ENCODE assay signal across 10 cellular contexts in the genomic region with DNA sequence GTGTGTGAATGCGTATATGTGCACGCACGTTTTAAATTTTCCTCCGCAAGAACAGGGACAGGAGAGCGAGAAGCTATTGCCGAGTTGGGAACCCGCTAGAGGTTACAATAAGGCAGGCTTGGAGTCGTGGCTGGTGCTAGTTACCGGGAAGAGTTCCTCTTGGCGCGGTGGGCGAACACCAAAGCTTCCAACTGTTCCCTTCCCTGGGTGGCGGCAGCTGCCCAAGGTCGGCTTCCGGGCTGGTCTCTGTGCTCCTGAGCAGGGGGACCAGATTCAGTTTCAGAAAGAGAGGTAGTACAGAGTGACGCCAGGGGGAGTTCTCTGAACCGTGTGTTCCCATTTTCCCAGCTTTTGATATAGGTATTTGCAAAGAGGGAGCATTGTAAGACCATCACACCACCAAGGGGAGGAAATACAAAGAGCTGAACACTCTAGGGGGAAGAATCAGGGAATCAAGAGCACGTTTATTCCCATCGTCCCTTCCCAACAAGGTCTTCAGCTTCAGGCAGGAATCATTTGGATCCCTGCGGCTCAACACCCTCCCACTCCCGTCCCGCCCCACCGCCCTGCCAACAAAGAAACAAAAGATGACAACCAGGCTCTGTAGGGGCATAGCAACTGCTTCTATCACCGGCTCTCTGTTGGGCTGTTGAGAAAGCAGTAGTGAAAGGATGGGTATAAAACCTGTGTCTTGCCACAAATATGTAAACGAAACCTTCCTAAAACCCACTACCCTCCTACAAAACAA.
DNase-seq lines count a peak whose midpoint lies in the region; ATAC-seq and TF ChIP-seq lines count a peak whose summit lies in the region.
"Had no signal": no experiment of that assay in that cellular context is flagged by ENCODE, and none has a peak within 500 bp of the region (broad histone marks: within the 10 kb centered on the region; RNA-seq: fewer than 3 reads in every experiment).

No MANE protein-coding gene starts in this region.

- no peaks in the 10 kb centered on the region for H3K9me3 Mint-ChIP-seq in effector memory CD8-positive, alpha-beta T cell
- H3K9me3 Mint-ChIP-seq: activated B cell treated with CpG ODN at 0.5 μM for 24 hours had no signal

- H3K36me3 ChIP-seq in ovary (no peaks in the 10 kb centered on the region), MM.1S (replicated peaks; ENCODE audit: insufficient read depth, low read length) (no peaks in the 10 kb centered on the region)

- TF ChIP-seq CTCF in ovary (IDR thresholded peaks at IDR 0.05), result no peak
- no peak for TF ChIP-seq CTCF in MM.1S (IDR thresholded peaks at IDR 0.05; ENCODE audit: low read length)
- TF ChIP-seq CTCF in GM10248 (IDR thresholded peaks at IDR 0.05; ENCODE audit: control extremely low read depth, extremely low read depth, low read depth, missing control alignments), result no peak

- no peak for TF ChIP-seq POLR2A in ovary (IDR thresholded peaks at IDR 0.05)

- H3K4me3 Mint-ChIP-seq in effector memory CD8-positive, alpha-beta T cell, result peak overlapping the region; percentile 66 to 88
- H3K4me3 Mint-ChIP-seq: activated B cell treated with CpG ODN at 0.5 μM for 24 hours had no signal

- no peaks in the 10 kb centered on the region for H4K20me1 ChIP-seq in MM.1S (ENCODE audit: insufficient read depth, low read length)

- DNase-seq in DMS53 (lab: John Stamatoyannopoulos, UW) (peak; percentile 80), NCI-H446 treated with DMSO at 0.1 percent for 48 hours (lab: John Stamatoyannopoulos, UW) (peak; percentile 58), ovary (no peak), globus pallidus (ENCODE audit: low spot score) (no peak), MM.1S (no peak), NCI-H1436 treated with DMSO at 0.1 percent for 48 hours (lab: John Stamatoyannopoulos, UW) (no peak), GM10248 (ENCODE audit: extremely low spot score) (no peak)
- DNase-seq in effector memory CD8-positive, alpha-beta T cell, result no peak
- DNase-seq: activated B cell treated with CpG ODN at 0.5 μM for 24 hours had no signal

- ATAC-seq in effector memory CD8-positive, alpha-beta T cell (replicated peaks), result no peak
- ATAC-seq: left colon had no signal

- POLR2A ChIA-PET in GM10248 (lab: Yijun Ruan, JAX), result no interaction called here

- H3K27ac ChIP-seq in ovary (no peak overlapping the region), MM.1S (ENCODE audit: low read length) (no peak overlapping the region)

- 25 to 32% (median 27%) methylated on average over 25 of the region's 25 CpGs for WGBS in ovary, 3 donors

- TF ChIP-seq EP300 in ovary (IDR thresholded peaks at IDR 0.05), result no peak

- H3K9ac ChIP-seq in MM.1S (ENCODE audit: low read length), result no peak overlapping the region

- H3K4me1 ChIP-seq in ovary (ENCODE audit: insufficient read depth), result no peaks in the 10 kb centered on the region
- no peaks in the 10 kb centered on the region for H3K4me1 ChIP-seq in MM.1S (ENCODE audit: low read length)

- CTCF ChIA-PET in GM10248 (lab: Yijun Ruan, JAX), result interaction anchor here (0.6 kb wide), 1 partner anchor 9 kb away, joined by 3 read pairs; no protein-coding TSS in a partner anchor

- H3F3A ChIP-seq in MM.1S (ENCODE audit: insufficient read depth, low read length), result no peaks in the 10 kb centered on the region

- H3K9me2 ChIP-seq in MM.1S (replicated peaks; ENCODE audit: insufficient read depth, low read length), result no peaks in the 10 kb centered on the region

- H3K79me2 ChIP-seq in MM.1S (ENCODE audit: low read length), result no peaks in the 10 kb centered on the region

- H2AFZ ChIP-seq in MM.1S (ENCODE audit: low read length), result no peak overlapping the region

- H3K9me3 ChIP-seq in ovary, result no peaks in the 10 kb centered on the region
- H3K9me3 ChIP-seq in MM.1S (replicated peaks; ENCODE audit: insufficient read depth, low read length), result no peaks in the 10 kb centered on the region

- H3K4me1 Mint-ChIP-seq in effector memory CD8-positive, alpha-beta T cell (ENCODE audit: low read depth in 2 of 2), result peaks cover 13 to 20% of the 10 kb centered on the region in 2 donors

- H3K27ac Mint-ChIP-seq in effector memory CD8-positive, alpha-beta T cell, result peak overlapping the region in 1 of 2 donors; percentile 2
- H3K27ac Mint-ChIP-seq: activated B cell treated with CpG ODN at 0.5 μM for 24 hours had no signal

- H3K4me3 ChIP-seq in ovary (peak overlapping the region; percentile 33), MM.1S (ENCODE audit: low read length) (no peak overlapping the region)

- H3K36me3 Mint-ChIP-seq in effector memory CD8-positive, alpha-beta T cell (ENCODE audit: insufficient read depth), result no peaks in the 10 kb centered on the region

- peaks cover 32 to 40% of the 10 kb centered on the region in 2 donors for H3K27me3 Mint-ChIP-seq in effector memory CD8-positive, alpha-beta T cell

- no peak overlapping the region for H3K4me2 ChIP-seq in MM.1S (ENCODE audit: low read depth, low read length)

- H3K27me3 ChIP-seq in ovary (no peaks in the 10 kb centered on the region), MM.1S (replicated peaks; ENCODE audit: insufficient read depth, low read length) (no peaks in the 10 kb centered on the region; the same call in 1 of the 2 replicates)

- intact Hi-C loops in ovary (cut with DNase I), result loop anchor here in 1 of 4 donors (10.0 kb wide), 1 partner anchor 61 kb away; no protein-coding TSS in a partner anchor

Comparison
In these comparisons a context has a peak if more than half of its experiments do, and no peak if none do; other contexts are left out.
1. DNase-seq: peak in DMS53 (single experiment) and NCI-H446 treated with DMSO at 0.1 percent for 48 hours (single experiment); none in effector memory CD8-positive, alpha-beta T cell (0 of 3), ovary (0 of 5), globus pallidus (single experiment), MM.1S (single experiment), NCI-H1436 treated with DMSO at 0.1 percent for 48 hours (single experiment) and GM10248 (single experiment).